25 cellular contexts compared by ENCODE assay signal in genomic region chr6:113048741-113049140, GRCh38.
"Had no signal": no experiment of that assay in that cellular context is flagged by ENCODE, and none has a peak within 500 bp of the region (broad histone marks: within the 10 kb centered on the region; RNA-seq: fewer than 3 reads in every experiment).

No MANE protein-coding gene starts in this region.

- ATAC-seq: activated CD8-positive, alpha-beta T cell treated with anti-CD3 and anti-CD28 coated beads, Interleukin-2, amount 10 ng/mL, durations not matched to agents 7 days and 5 days; gastrocnemius medialis; stimulated activated naive B cell treated with anti-CD40 and anti-IgM and Interleukin-4, amounts not matched to agents 10 μg/mL and 1 μg/mL and 100 μg/mL, for 72 hours had no signal

- H3K27ac ChIP-seq: breast epithelium, coronary artery, epithelial cell of prostate, gastrocnemius medialis, uterus, WERI-Rb-1 had no signal

- H3K9me3 Mint-ChIP-seq: activated CD4-positive, alpha-beta T cell treated with anti-CD3 and anti-CD28 coated beads, Interleukin-2, amount 10 ng/mL, durations not matched to agents 7 days and 5 days; activated naive CD4-positive, alpha-beta T cell treated with anti-CD3 and anti-CD28 coated beads, Interleukin-2, amount 50 U/mL, for 24 hours; activated T-helper 1 cell treated with anti-CD3 and anti-CD28 coated beads, Interleukin-12 subunit alpha, Interleukin-12 subunit beta, Interleukin-2, Interleukin-4 antibody, amounts not matched to agents 30 ng/mL and 10 ng/mL and 1 ng/mL, durations not matched to agents 14 hours and 24 hours and 36 hours; endodermal cell; memory B cell; nephron progenitor cell; stimulated activated naive B cell treated with anti-CD40 and anti-IgM and Interleukin-4, amounts not matched to agents 10 μg/mL and 1 μg/mL and 100 μg/mL, for 72 hours had no signal

- H3K4me3 Mint-ChIP-seq: activated CD4-positive, alpha-beta T cell treated with anti-CD3 and anti-CD28 coated beads, Interleukin-2, amount 10 ng/mL, durations not matched to agents 7 days and 5 days; activated CD8-positive, alpha-beta T cell treated with anti-CD3 and anti-CD28 coated beads, Interleukin-2, amount 10 ng/mL, durations not matched to agents 7 days and 5 days; activated naive CD4-positive, alpha-beta T cell treated with anti-CD3 and anti-CD28 coated beads, Interleukin-2, amount 50 U/mL, for 24 hours; activated T-helper 1 cell treated with anti-CD3 and anti-CD28 coated beads, Interleukin-12 subunit alpha, Interleukin-12 subunit beta, Interleukin-2, Interleukin-4 antibody, amounts not matched to agents 30 ng/mL and 10 ng/mL and 1 ng/mL, durations not matched to agents 14 hours and 24 hours and 36 hours; central memory CD8-positive, alpha-beta T cell; endodermal cell; memory B cell; nephron progenitor cell; stimulated activated naive B cell treated with anti-CD40 and anti-IgM and Interleukin-4, amounts not matched to agents 10 μg/mL and 1 μg/mL and 100 μg/mL, for 72 hours had no signal

- H3K27me3 Mint-ChIP-seq: activated CD4-positive, alpha-beta T cell treated with anti-CD3 and anti-CD28 coated beads, Interleukin-2, amount 10 ng/mL, durations not matched to agents 7 days and 5 days; activated naive CD4-positive, alpha-beta T cell treated with anti-CD3 and anti-CD28 coated beads, Interleukin-2, amount 50 U/mL, for 24 hours; central memory CD8-positive, alpha-beta T cell; progenitor cell of endocrine pancreas; stimulated activated naive B cell treated with anti-CD40 and anti-IgM and Interleukin-4, amounts not matched to agents 10 μg/mL and 1 μg/mL and 100 μg/mL, for 72 hours had no signal

- H3K4me1 Mint-ChIP-seq: activated CD4-positive, alpha-beta T cell treated with anti-CD3 and anti-CD28 coated beads, Interleukin-2, amount 10 ng/mL, durations not matched to agents 7 days and 5 days; activated naive CD4-positive, alpha-beta T cell treated with anti-CD3 and anti-CD28 coated beads, Interleukin-2, amount 50 U/mL, for 24 hours; central memory CD8-positive, alpha-beta T cell; stimulated activated naive B cell treated with anti-CD40 and anti-IgM and Interleukin-4, amounts not matched to agents 10 μg/mL and 1 μg/mL and 100 μg/mL, for 72 hours had no signal

- H3K4me3 ChIP-seq: breast epithelium, coronary artery, gastrocnemius medialis, uterus had no signal

- H3K9me3 ChIP-seq: breast epithelium, gastrocnemius medialis, uterus had no signal

- H3K27me3 ChIP-seq: breast epithelium, gastrocnemius medialis, uterus had no signal

- H3K27ac Mint-ChIP-seq: activated CD4-positive, alpha-beta T cell treated with anti-CD3 and anti-CD28 coated beads, Interleukin-2, amount 10 ng/mL, durations not matched to agents 7 days and 5 days; activated CD8-positive, alpha-beta T cell treated with anti-CD3 and anti-CD28 coated beads, Interleukin-2, amount 10 ng/mL, durations not matched to agents 7 days and 5 days; activated naive CD4-positive, alpha-beta T cell treated with anti-CD3 and anti-CD28 coated beads, Interleukin-2, amount 50 U/mL, for 24 hours; activated T-helper 1 cell treated with anti-CD3 and anti-CD28 coated beads, Interleukin-12 subunit alpha, Interleukin-12 subunit beta, Interleukin-2, Interleukin-4 antibody, amounts not matched to agents 30 ng/mL and 10 ng/mL and 1 ng/mL, durations not matched to agents 14 hours and 24 hours and 36 hours; endodermal cell; memory B cell; progenitor cell of endocrine pancreas; stimulated activated naive B cell treated with anti-CD40 and anti-IgM and Interleukin-4, amounts not matched to agents 10 μg/mL and 1 μg/mL and 100 μg/mL, for 72 hours had no signal

- H3K4me1 ChIP-seq: breast epithelium, uterus had no signal

- DNase-seq: activated CD4-positive, alpha-beta T cell treated with anti-CD3 and anti-CD28 coated beads, Interleukin-2, amount 10 ng/mL, durations not matched to agents 7 days and 5 days; activated CD4-positive, CD25-positive, alpha-beta regulatory T cell treated with anti-CD3 and anti-CD28 coated beads, Interleukin-2, amount 50 U/mL, for 72 hours; activated CD8-positive, alpha-beta T cell treated with anti-CD3 and anti-CD28 coated beads, Interleukin-2, amount 10 ng/mL, durations not matched to agents 7 days and 5 days; activated gamma-delta T cell; aorta; endodermal cell; gastrocnemius medialis; hypothalamus; nephron progenitor cell; retina; stimulated activated CD4-positive, alpha-beta T cell treated with anti-CD3 and anti-CD28 coated beads, Interleukin-2, amount 100 ng/mL, for 48 hours; stimulated activated CD8-positive, alpha-beta memory T cell treated with anti-CD3 and anti-CD28 coated beads, Interleukin-4, amount 100 ng/mL, for 48 hours; stimulated activated naive B cell treated with anti-CD40 and anti-IgM and Interleukin-4, amounts not matched to agents 10 μg/mL and 1 μg/mL and 100 μg/mL, for 72 hours; trophoblast cell; uterus; WERI-Rb-1 had no signal

- H3K36me3 Mint-ChIP-seq: activated naive CD4-positive, alpha-beta T cell treated with anti-CD3 and anti-CD28 coated beads, Interleukin-2, amount 50 U/mL, for 24 hours; memory B cell; stimulated activated naive B cell treated with anti-CD40 and anti-IgM and Interleukin-4, amounts not matched to agents 10 μg/mL and 1 μg/mL and 100 μg/mL, for 72 hours had no signal

- FAIRE-seq: islet of Langerhans had no signal

- H3K36me3 ChIP-seq: breast epithelium, gastrocnemius medialis, uterus, WERI-Rb-1 had no signal
